1 cellular context compared by ENCODE assay signal in the genomic region with DNA sequence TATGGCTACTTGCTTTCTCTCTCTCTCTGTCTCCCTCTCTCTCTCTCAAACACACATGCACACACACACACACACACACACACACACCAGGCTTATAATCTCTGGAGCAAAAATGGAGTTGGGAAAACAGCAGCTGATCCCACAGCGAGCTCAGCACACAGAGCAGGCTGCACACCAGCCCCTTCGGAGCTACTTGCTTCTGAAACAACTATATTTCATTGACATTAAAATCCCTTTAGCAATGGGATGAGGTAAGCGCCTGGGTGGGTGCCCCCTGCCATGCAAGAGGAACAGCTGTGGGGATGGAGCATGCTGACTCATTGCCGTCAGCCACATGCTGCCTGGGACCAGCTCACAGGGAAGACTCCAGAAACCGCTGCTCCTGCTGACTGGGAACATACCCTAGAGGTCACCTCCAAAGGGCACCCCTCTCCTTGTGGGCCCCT.
TF ChIP-seq lines count a peak whose summit lies in the region.

No MANE protein-coding gene starts in this region.

TF ChIP-seq in K562, 482 proteins besides CTCF, POLR2A, EP300 and RAD21 (continued from another document):
- no peak for TF ChIP-seq NFXL1 (CRISPR knock-in tag; IDR thresholded peaks at IDR 0.05)
- TF ChIP-seq L3MBTL2 (IDR thresholded peaks at IDR 0.05) = peak; percentile 70
- TF ChIP-seq, protein P1, sequence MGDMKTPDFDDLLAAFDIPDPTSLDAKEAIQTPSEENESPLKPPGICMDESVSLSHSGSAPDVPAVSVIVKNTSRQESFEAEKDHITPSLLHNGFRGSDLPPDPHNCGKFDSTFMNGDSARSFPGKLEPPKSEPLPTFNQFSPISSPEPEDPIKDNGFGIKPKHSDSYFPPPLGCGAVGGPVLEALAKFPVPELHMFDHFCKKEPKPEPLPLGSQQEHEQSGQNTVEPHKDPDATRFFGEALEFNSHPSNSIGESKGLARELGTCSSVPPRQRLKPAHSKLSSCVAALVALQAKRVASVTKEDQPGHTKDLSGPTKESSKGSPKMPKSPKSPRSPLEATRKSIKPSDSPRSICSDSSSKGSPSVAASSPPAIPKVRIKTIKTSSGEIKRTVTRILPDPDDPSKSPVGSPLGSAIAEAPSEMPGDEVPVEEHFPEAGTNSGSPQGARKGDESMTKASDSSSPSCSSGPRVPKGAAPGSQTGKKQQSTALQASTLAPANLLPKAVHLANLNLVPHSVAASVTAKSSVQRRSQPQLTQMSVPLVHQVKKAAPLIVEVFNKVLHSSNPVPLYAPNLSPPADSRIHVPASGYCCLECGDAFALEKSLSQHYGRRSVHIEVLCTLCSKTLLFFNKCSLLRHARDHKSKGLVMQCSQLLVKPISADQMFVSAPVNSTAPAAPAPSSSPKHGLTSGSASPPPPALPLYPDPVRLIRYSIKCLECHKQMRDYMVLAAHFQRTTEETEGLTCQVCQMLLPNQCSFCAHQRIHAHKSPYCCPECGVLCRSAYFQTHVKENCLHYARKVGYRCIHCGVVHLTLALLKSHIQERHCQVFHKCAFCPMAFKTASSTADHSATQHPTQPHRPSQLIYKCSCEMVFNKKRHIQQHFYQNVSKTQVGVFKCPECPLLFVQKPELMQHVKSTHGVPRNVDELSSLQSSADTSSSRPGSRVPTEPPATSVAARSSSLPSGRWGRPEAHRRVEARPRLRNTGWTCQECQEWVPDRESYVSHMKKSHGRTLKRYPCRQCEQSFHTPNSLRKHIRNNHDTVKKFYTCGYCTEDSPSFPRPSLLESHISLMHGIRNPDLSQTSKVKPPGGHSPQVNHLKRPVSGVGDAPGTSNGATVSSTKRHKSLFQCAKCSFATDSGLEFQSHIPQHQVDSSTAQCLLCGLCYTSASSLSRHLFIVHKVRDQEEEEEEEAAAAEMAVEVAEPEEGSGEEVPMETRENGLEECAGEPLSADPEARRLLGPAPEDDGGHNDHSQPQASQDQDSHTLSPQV (IDR thresholded peaks at IDR 0.05) = peak; percentile 81
- no peak for TF ChIP-seq SRF (CRISPR knock-in tag; IDR thresholded peaks at IDR 0.05)
- peak; percentile 13 for TF ChIP-seq NEUROD1 (IDR thresholded peaks at IDR 0.05; ENCODE audit: borderline replicate concordance, low read depth, low read length, partially characterized antibody)
- TF ChIP-seq ZNF121 (CRISPR knock-in tag; conservative IDR thresholded peaks at IDR 0.05) = no peak
- TF ChIP-seq EP400 (IDR thresholded peaks at IDR 0.05) = peak; percentile 49; the same call in 1 of the 2 replicates
- peak; percentile 47; the same call in 1 of the 2 replicates for TF ChIP-seq CXXC5 (CRISPR knock-in tag; IDR thresholded peaks at IDR 0.05)
- no peak for TF ChIP-seq CEBPG (CRISPR knock-in tag; IDR thresholded peaks at IDR 0.05)
- TF ChIP-seq CEBPG (tag; conservative IDR thresholded peaks at IDR 0.05 in 1 of 2, IDR thresholded peaks at IDR 0.05 in 1 of 2) = peak in 1 of 2 experiments; percentile 54; a peak in 2 of 4 replicates
- 0 out of 2 replicates have a peak, but pooled peaks have one; percentile 10 for TF ChIP-seq TCF3 (CRISPR knock-in tag; IDR thresholded peaks at IDR 0.05)
- TF ChIP-seq CBFA2T3 (IDR thresholded peaks at IDR 0.05) = peak; percentile 18; the same call in 1 of the 2 replicates
- no peak for TF ChIP-seq ZNF584 (CRISPR knock-in tag; IDR thresholded peaks at IDR 0.05; ENCODE audit: low read depth)
- TF ChIP-seq PTBP1 (IDR thresholded peaks at IDR 0.05; ENCODE audit: low read depth, low read length) = no peak
- TF ChIP-seq BACH1 (tag; IDR thresholded peaks at IDR 0.05) = 0 out of 2 replicates have a peak, but pooled peaks have one; percentile 26
- TF ChIP-seq HLTF (IDR thresholded peaks at IDR 0.05) = 0 out of 2 replicates have a peak, but pooled peaks have one; percentile 26
- TF ChIP-seq, protein P2, sequence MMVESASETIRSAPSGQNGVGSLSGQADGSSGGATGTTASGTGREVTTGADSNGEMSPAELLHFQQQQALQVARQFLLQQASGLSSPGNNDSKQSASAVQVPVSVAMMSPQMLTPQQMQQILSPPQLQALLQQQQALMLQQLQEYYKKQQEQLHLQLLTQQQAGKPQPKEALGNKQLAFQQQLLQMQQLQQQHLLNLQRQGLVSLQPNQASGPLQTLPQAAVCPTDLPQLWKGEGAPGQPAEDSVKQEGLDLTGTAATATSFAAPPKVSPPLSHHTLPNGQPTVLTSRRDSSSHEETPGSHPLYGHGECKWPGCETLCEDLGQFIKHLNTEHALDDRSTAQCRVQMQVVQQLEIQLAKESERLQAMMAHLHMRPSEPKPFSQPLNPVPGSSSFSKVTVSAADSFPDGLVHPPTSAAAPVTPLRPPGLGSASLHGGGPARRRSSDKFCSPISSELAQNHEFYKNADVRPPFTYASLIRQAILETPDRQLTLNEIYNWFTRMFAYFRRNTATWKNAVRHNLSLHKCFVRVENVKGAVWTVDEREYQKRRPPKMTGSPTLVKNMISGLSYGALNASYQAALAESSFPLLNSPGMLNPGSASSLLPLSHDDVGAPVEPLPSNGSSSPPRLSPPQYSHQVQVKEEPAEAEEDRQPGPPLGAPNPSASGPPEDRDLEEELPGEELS (CRISPR knock-in tag; IDR thresholded peaks at IDR 0.05; ENCODE audit: borderline replicate concordance) = no peak
- no peak for TF ChIP-seq PHTF2 (CRISPR knock-in tag; IDR thresholded peaks at IDR 0.05)
- TF ChIP-seq SIN3B (IDR thresholded peaks at IDR 0.05; ENCODE audit: low read depth) = no peak
- TF ChIP-seq, protein P3, sequence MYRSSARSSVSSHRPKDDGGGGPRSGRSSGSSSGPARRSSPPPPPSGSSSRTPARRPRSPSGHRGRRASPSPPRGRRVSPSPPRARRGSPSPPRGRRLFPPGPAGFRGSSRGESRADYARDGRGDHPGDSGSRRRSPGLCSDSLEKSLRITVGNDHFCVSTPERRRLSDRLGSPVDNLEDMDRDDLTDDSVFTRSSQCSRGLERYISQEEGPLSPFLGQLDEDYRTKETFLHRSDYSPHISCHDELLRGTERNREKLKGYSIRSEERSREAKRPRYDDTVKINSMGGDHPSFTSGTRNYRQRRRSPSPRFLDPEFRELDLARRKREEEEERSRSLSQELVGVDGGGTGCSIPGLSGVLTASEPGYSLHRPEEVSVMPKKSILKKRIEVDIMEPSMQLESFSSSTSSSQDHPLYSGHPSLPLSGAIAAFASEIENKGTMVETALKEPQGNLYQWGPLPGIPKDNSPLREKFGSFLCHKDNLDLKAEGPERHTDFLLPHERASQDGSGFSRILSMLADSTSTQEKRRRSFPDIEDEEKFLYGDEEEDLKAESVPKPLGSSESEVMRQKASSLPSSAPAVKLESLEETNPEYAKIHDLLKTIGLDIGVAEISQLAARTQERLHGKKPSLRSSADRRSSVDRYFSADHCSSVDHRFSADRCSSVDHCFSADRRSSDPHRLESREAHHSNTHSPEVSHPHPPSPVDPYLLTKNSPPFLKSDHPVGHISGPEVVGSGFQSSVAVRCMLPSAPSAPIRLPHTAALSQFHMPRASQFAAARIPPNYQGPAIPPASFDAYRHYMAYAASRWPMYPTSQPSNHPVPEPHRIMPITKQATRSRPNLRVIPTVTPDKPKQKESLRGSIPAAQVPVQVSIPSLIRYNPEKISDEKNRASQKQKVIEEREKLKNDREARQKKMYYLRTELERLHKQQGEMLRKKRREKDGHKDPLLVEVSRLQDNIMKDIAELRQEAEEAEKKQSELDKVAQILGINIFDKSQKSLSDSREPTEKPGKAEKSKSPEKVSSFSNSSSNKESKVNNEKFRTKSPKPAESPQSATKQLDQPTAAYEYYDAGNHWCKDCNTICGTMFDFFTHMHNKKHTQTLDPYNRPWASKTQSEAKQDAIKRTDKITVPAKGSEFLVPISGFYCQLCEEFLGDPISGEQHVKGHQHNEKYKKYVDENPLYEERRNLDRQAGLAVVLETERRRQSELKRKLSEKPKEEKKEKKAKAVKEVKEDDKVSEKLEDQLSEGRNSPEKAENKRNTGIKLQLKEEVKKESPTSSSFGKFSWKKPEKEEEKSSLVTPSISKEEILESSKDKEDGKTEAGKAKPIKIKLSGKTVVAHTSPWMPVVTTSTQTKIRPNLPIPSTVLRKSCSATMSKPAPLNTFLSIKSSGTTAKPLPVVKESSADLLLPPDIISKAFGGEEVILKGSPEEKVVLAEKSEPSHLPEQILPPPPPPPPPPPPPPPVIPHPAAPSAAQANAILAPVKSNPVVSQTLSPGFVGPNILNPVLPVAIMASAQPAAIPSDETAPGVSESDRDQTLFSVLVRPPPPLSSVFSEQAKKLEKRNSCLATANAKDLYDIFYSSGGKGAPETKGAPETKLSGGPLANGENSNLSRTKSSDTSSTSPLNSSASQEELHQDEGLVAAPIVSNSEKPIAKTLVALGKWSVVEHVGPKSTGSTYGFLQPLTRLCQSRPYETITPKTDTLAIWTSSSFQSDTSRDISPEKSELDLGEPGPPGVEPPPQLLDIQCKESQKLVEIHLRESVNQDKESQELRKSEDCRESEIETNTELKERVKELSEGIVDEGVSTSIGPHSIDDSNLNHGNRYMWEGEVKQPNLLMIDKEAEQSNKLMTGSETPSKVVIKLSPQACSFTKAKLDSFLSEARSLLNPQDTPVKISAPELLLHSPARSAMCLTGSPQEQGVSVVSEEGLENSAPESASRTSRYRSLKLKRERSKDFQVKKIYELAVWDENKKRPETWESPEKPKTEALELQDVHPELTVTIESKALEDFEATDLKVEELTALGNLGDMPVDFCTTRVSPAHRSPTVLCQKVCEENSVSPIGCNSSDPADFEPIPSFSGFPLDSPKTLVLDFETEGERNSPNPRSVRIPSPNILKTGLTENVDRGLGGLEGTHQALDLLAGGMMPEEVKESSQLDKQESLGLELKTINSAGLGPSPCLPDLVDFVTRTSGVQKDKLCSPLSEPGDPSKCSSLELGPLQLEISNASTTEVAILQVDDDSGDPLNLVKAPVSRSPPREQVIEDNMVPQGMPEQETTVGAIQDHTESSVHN (IDR thresholded peaks at IDR 0.05; ENCODE audit: borderline replicate concordance in 1 of 2, low read depth in 1 of 2) = peak in 1 of 2 experiments; percentile 90; a peak in 2 of 4 replicates
- TF ChIP-seq ZNF408 (CRISPR knock-in tag; IDR thresholded peaks at IDR 0.05; ENCODE audit: low read depth) = no peak
- peak; percentile 47; the same call in 1 of the 2 replicates for TF ChIP-seq ARID1B (IDR thresholded peaks at IDR 0.05)
- peak; percentile 23 for TF ChIP-seq TAF1 (IDR thresholded peaks at IDR 0.05; ENCODE audit: control insufficient read depth, extremely low read depth, insufficient read depth, low read length, severe bottlenecking)
- TF ChIP-seq, protein P4, sequence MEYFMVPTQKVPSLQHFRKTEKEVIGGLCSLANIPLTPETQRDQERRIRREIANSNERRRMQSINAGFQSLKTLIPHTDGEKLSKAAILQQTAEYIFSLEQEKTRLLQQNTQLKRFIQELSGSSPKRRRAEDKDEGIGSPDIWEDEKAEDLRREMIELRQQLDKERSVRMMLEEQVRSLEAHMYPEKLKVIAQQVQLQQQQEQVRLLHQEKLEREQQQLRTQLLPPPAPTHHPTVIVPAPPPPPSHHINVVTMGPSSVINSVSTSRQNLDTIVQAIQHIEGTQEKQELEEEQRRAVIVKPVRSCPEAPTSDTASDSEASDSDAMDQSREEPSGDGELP (CRISPR knock-in tag; IDR thresholded peaks at IDR 0.05; ENCODE audit: borderline replicate concordance) = peak; percentile 95
